Comparison of ENCODE assay signal across 9 cellular contexts in the genomic region with DNA sequence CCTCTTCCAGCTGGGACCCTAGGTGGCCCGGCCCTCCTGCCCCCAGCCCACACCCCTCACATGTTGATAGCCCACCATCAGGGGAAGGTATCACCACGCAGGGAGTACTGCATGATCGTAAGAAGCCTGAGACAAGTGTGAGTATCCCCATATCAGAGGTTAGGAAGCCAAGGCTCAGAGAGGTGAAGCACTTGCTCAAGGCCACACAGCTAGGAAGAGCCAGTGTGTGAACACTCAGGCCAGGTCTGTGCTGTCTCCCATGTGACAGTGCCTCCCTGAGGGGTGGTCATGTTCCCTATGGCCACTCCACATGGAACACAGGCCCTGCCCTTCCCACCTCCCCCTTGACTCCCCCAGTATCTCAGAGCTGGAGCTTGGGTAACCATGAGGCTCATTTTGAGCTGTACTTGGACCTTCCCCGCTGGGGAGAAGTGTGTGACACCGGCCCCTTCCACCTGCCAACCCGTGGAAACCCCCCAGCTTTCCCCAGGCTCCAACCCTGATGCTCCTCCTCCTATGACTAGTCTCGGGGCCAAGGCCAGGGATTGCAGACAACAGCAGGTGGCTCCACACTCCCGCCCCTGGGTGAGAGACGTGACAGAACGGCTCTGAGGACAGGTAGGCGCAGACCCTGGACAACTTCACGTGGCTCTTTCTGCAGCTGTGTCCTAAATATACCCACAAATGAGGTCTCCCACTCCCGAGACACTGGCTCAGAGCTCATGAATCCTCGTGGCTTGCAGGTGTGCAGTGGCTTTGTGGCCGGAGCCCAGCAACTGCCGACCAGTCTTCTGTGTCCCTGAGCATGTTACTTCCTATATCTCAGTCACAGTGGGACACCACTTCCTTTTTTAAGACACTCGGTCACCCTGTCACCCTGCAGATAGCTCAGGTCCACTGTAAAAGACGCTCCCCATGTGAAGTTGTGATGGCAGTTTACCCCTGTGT. TPM values are rescaled to one million over a fixed set of nuclear protein-coding genes. Genes with fewer than 3 reads are reported as not detected.
DNase-seq lines count a peak whose midpoint lies in the region; ATAC-seq lines count a peak whose summit lies in the region.
"Had no signal": no experiment of that assay in that cellular context is flagged by ENCODE, and none has a peak within 500 bp of the region (broad histone marks: within the 10 kb centered on the region; RNA-seq: fewer than 3 reads in every experiment).

No MANE protein-coding gene starts in this region.

- no peaks in the 10 kb centered on the region for H3K27me3 ChIP-seq in Karpas-422 (ENCODE audit: low read length)

- H3K4me2 ChIP-seq in Karpas-422 (ENCODE audit: low read depth, low read length, poor library complexity, severe bottlenecking) = peak overlapping the region; percentile 35

- H3K36me3 ChIP-seq in Karpas-422 (ENCODE audit: insufficient read depth, low read length) = no peaks in the 10 kb centered on the region

- H2AFZ ChIP-seq in Karpas-422 (ENCODE audit: low read length) = no peak overlapping the region

- H3K4me1 ChIP-seq in Karpas-422 (ENCODE audit: low read length) = peaks cover 16% of the 10 kb centered on the region

- H3K27ac ChIP-seq in Karpas-422 (ENCODE audit: low read length) (no peak overlapping the region), angular gyrus (ENCODE audit: low read depth, low read length) (peak overlapping the region; percentile 89)
- H3K27ac ChIP-seq: thoracic aorta had no signal

- no peaks in the 10 kb centered on the region for H3K79me2 ChIP-seq in Karpas-422 (ENCODE audit: low read length)

- in situ Hi-C loops in G401 (cut with HindIII; ENCODE audit: low sequenced_read_pairs) = no loop called here

- H3K9ac ChIP-seq in Karpas-422 (ENCODE audit: low read length) = no peak overlapping the region

- ATAC-seq in GM18511 (IDR thresholded peaks at IDR 0.05; ENCODE audit: unreplicated experiment) (peak; percentile 92), GM21529 (IDR thresholded peaks at IDR 0.05; ENCODE audit: unreplicated experiment) (peak; percentile 89)

- H3K9me3 ChIP-seq in Karpas-422 (ENCODE audit: low read length) = no peaks in the 10 kb centered on the region
- H3K9me3 ChIP-seq: thoracic aorta had no signal

- DNase-seq in Karpas-422 = peak; percentile 58
- DNase-seq in stimulated activated CD8-positive, alpha-beta memory T cell treated with anti-CD3 and anti-CD28 coated beads, Interleukin-2, amount 100 ng/mL, for 48 hours (ENCODE audit: low read depth in 2 of 2) = peak; percentile 28 to 33
- no peak for DNase-seq in DMS153 (lab: John Stamatoyannopoulos, UW)
- DNase-seq in NCI-H2171 (lab: John Stamatoyannopoulos, UW) = no peak
- DNase-seq in G401 (ENCODE audit: low spot score) = no peak

- H4K20me1 ChIP-seq in Karpas-422 (ENCODE audit: insufficient read depth, low read depth, low read length) = no peaks in the 10 kb centered on the region

- peak overlapping the region; percentile 22; the same call in 1 of the 2 replicates for H3K4me3 ChIP-seq in Karpas-422 (ENCODE audit: low read length)
- H3K4me3 ChIP-seq: thoracic aorta had no signal

- H3K9me2 ChIP-seq in Karpas-422 (replicated peaks; ENCODE audit: insufficient read depth, low read length) = no peaks in the 10 kb centered on the region

RNA-seq across cellular contexts. Expression of a gene that starts 55.3 kb away (rescaled TPM):
- 0.04 TPM in 1 of 2 replicates, not detected in the other for total RNA-seq in Karpas-422 (2014; rRNA removed; shearing (Covaris generic); ENCODE audit: low replicate concordance)
- 2.3 and 3.6 TPM in 2 replicates for total RNA-seq in G401 (2014; rRNA removed; shearing (Covaris generic))

Comparison
In these comparisons a context has a peak if more than half of its experiments do, and no peak if none do; other contexts are left out.
1. DNase-seq: peak in Karpas-422 (single experiment) and stimulated activated CD8-positive, alpha-beta memory T cell treated with anti-CD3 and anti-CD28 coated beads, Interleukin-2, amount 100 ng/mL, for 48 hours (2 of 2); none in DMS153 (single experiment), NCI-H2171 (single experiment) and G401 (single experiment).